ENCODE assay signal across 10 cellular contexts in genomic region chr15:41936155-41936554, GRCh38. TPM values are rescaled to one million over a fixed set of nuclear protein-coding genes. Genes with fewer than 3 reads are reported as not detected.
A peak's percentile ranks its signal among the peaks of the same experiment; 100 is the strongest.
DNase-seq lines count a peak whose midpoint lies in the region; ATAC-seq, FAIRE-seq and TF ChIP-seq lines count a peak whose summit lies in the region.
"Had no signal": no experiment of that assay in that cellular context is flagged by ENCODE, and none has a peak within 500 bp of the region (broad histone marks: within the 10 kb centered on the region; RNA-seq: fewer than 3 reads in every experiment).

No MANE protein-coding gene starts in this region.

- H3K4me2 ChIP-seq in astrocyte (ENCODE audit: low read length), result no peak overlapping the region

- TF ChIP-seq CTCF in CD14-positive monocyte (IDR thresholded peaks at IDR 0.05), result no peak
- no peak for TF ChIP-seq CTCF in astrocyte (IDR thresholded peaks at IDR 0.05; ENCODE audit: insufficient read depth, low read depth, low read length)
- no peak for TF ChIP-seq CTCF in natural killer cell (IDR thresholded peaks at IDR 0.05)

- no peak overlapping the region for H2AFZ ChIP-seq in astrocyte (ENCODE audit: low read depth, low read length)

- ATAC-seq in GM18909 (IDR thresholded peaks at IDR 0.05; ENCODE audit: poor library complexity, unreplicated experiment), result peak; percentile 10
- ATAC-seq in natural killer cell, result no peak
- ATAC-seq in GM18502 (IDR thresholded peaks at IDR 0.05; ENCODE audit: poor library complexity, unreplicated experiment), result no peak
- ATAC-seq in left colon, result no peak

- peaks cover 55% of the 10 kb centered on the region for H3K4me1 Mint-ChIP-seq in CD14-positive monocyte
- peaks cover 63% of the 10 kb centered on the region for H3K4me1 Mint-ChIP-seq in astrocyte (ENCODE audit: low read depth, unreplicated experiment)
- H3K4me1 Mint-ChIP-seq in natural killer cell, result peaks cover 40 to 43% of the 10 kb centered on the region in 2 donors

- no peak overlapping the region for H3K9ac ChIP-seq in astrocyte (ENCODE audit: low read length)

- peaks cover 21% of the 10 kb centered on the region for H3K79me2 ChIP-seq in astrocyte (ENCODE audit: insufficient read depth, low read length)

- H4K20me1 ChIP-seq in astrocyte (ENCODE audit: insufficient read depth, low read length), result no peaks in the 10 kb centered on the region

- H3K9me3 ChIP-seq in astrocyte (ENCODE audit: insufficient read depth, low read depth, low read length), result no peaks in the 10 kb centered on the region

- H3K36me3 Mint-ChIP-seq in CD14-positive monocyte (peaks cover 75 to 80% of the 10 kb centered on the region in 2 donors), astrocyte (ENCODE audit: low read depth, unreplicated experiment) (peaks cover 27% of the 10 kb centered on the region), natural killer cell (no peaks in the 10 kb centered on the region)

- DNase-seq in CD14-positive monocyte (ENCODE audit: low spot score) (no peak), astrocyte (ENCODE audit: low read depth) (no peak), natural killer cell (no peak), DMS53 treated with DMSO at 0.1 percent for 48 hours (lab: John Stamatoyannopoulos, UW; ENCODE audit: unreplicated experiment) (no peak), left colon (no peak), NCI-H1694 (lab: John Stamatoyannopoulos, UW) (no peak)
- DNase-seq: KG1 had no signal

- peaks cover 58% of the 10 kb centered on the region for H3K4me1 ChIP-seq in astrocyte (ENCODE audit: insufficient read depth, low read length)

- peak overlapping the region; percentile 80 for H3K27ac ChIP-seq in astrocyte (ENCODE audit: low read depth, low read length)

- H3K27me3 Mint-ChIP-seq in CD14-positive monocyte (ENCODE audit: low read depth in 3 of 3) (peaks cover 0 to 3% (median 0%) of the 10 kb centered on the region in 3 donors), astrocyte (ENCODE audit: low read depth, unreplicated experiment) (no peaks in the 10 kb centered on the region), natural killer cell (ENCODE audit: low read depth in 2 of 2) (no peaks in the 10 kb centered on the region)

- no peak for FAIRE-seq in astrocyte (lab: Jason Lieb, UNC)
- FAIRE-seq: TTC549 had no signal

- no peaks in the 10 kb centered on the region for H3K27me3 ChIP-seq in astrocyte (ENCODE audit: insufficient read depth, low read length)

- H3K27ac Mint-ChIP-seq in CD14-positive monocyte, result peak overlapping the region; percentile 88 to 98 (median 94)
- peak overlapping the region; percentile 44 for H3K27ac Mint-ChIP-seq in astrocyte (ENCODE audit: unreplicated experiment)
- H3K27ac Mint-ChIP-seq in natural killer cell, result peak overlapping the region; percentile 93 to 94

- H3K4me3 Mint-ChIP-seq in CD14-positive monocyte (no peak overlapping the region), astrocyte (ENCODE audit: unreplicated experiment) (no peak overlapping the region), natural killer cell (peak overlapping the region; percentile 66)

- H3K4me3 ChIP-seq in astrocyte (ENCODE audit: insufficient read depth, low read depth, low read length), result no peak overlapping the region

- intact Hi-C loops in CD14-positive monocyte (cut with micrococcal nuclease) (loop anchor here (2.0 to 5.0 kb wide), 2 partner anchors 33 to 36 kb away; partner anchors contain the start of gene EHD4 (in 1 of the 2)), natural killer cell (cut with micrococcal nuclease) (loop anchor here (2.0 kb wide), 1 partner anchor 41 kb away; the partner anchor contains the start of gene SPTBN5), left colon (cut with DNase I, micrococcal nuclease) (no loop called here)

- H3K9me3 Mint-ChIP-seq in CD14-positive monocyte, result peaks cover 0 to 2% (median 0%) of the 10 kb centered on the region in 7 donors
- H3K9me3 Mint-ChIP-seq in astrocyte (ENCODE audit: unreplicated experiment), result no peaks in the 10 kb centered on the region
- no peaks in the 10 kb centered on the region for H3K9me3 Mint-ChIP-seq in natural killer cell

- H3K36me3 ChIP-seq in astrocyte (ENCODE audit: insufficient read depth, low read length), result peaks cover 4% of the 10 kb centered on the region

RNA-seq across cellular contexts. Expression of gene EHD4, which starts 36.2 kb away (rescaled TPM):
- 10 to 100 TPM; 14.2 to 16.0 TPM for polyA plus RNA-seq in CD14-positive monocyte
- 46.4 and 51.4 TPM in 2 replicates for total RNA-seq in astrocyte
- total RNA-seq in natural killer cell, result 10 to 100 TPM; 28.4 to 34.6 (median 31.7) TPM
- 10 to 100 TPM; 42.7 to 44.3 TPM for total RNA-seq in left colon

RNA-seq across cellular contexts. Expression of gene SPTBN5, which starts 42.3 kb away (rescaled TPM):
- polyA plus RNA-seq in CD14-positive monocyte, result not detected
- total RNA-seq in astrocyte, result 5.3 and 6.7 TPM in 2 replicates
- total RNA-seq in natural killer cell, result 1 to 10 TPM; 4.1 to 6.0 (median 5.2) TPM
- 1 to 10 TPM in 1 of 2 donors, under 1 TPM in 1; 0.64 to 1.4 TPM for total RNA-seq in left colon

Comparison
In these comparisons a context has a peak if more than half of its experiments do, and no peak if none do; other contexts are left out.
1. H3K27ac Mint-ChIP-seq: peak in every context shown above with its lines; median percentile 94 in CD14-positive monocyte; 94 in natural killer cell; 44 in astrocyte.
2. intact Hi-C loops: an anchor here in CD14-positive monocyte (2.0 to 5.0 kb wide) and natural killer cell (2.0 kb wide); none called in left colon.